In the genomic region with DNA sequence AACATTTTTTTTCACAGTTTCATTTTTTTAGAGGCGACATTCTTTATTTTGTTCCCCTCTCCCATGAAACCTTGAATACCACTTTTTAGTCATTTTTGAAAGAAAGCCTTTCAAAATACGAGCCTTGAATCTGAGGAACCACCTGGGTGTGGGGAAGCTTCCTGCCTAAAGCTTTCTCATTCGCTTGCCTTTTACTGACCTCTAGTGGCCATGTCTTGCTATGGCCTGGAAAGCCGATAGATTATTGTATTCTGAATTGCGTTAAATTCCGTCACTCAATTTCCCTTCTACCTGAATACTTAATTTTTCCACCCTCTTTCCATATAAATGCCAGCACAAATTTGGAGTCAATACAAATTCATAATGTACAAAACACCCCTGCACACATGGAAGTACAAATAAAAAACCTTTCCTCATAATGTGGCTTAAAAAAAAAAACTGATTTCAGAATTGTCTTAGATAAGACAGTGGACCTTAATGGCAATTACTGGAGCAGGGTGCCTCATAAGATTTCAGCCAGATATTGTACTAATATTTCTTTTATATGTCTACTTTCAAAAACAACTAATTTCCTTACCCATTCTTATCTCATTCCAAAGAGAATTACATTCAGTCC, we compare ENCODE assay signal across 8 cellular contexts.
DNase-seq lines count a peak whose midpoint lies in the region; ATAC-seq lines count a peak whose summit lies in the region.

No MANE protein-coding gene starts in this region.

- H2AK5ac ChIP-seq in mesenchymal stem cell (ENCODE audit: low read length, severe bottlenecking): no peak overlapping the region

- no peak overlapping the region for H3K4me3 Mint-ChIP-seq in CD4-positive, CD25-positive, alpha-beta regulatory T cell
- no peak overlapping the region for H3K4me3 Mint-ChIP-seq in effector memory CD8-positive, alpha-beta T cell
- H3K4me3 Mint-ChIP-seq in stimulated activated naive B cell treated with anti-CD40 and anti-IgM and Interleukin-4, amounts not matched to agents 10 μg/mL and 1 μg/mL and 100 μg/mL, for 72 hours: no peak overlapping the region

- peak; percentile 46 to 76 for ATAC-seq in CD4-positive, CD25-positive, alpha-beta regulatory T cell (ENCODE audit: low read depth in 2 of 2)
- peak; percentile 96 for ATAC-seq in GM18873 (IDR thresholded peaks at IDR 0.05; ENCODE audit: low FRiP score, unreplicated experiment)
- peak; percentile 99 for ATAC-seq in HG03066 (IDR thresholded peaks at IDR 0.05; ENCODE audit: low read depth, unreplicated experiment)
- peak; percentile 69 for ATAC-seq in effector memory CD8-positive, alpha-beta T cell (replicated peaks)
- ATAC-seq in stimulated activated naive B cell treated with anti-CD40 and anti-IgM and Interleukin-4, amounts not matched to agents 10 μg/mL and 1 μg/mL and 100 μg/mL, for 72 hours (replicated peaks): peak; percentile 73 to 82

- H2BK15ac ChIP-seq in mesenchymal stem cell (ENCODE audit: low read depth, poor library complexity, severe bottlenecking): no peak overlapping the region

- WGBS in mesenchymal stem cell: 6% methylated on average over 5 of the region's 6 CpGs

- H3K9me3 Mint-ChIP-seq in CD4-positive, CD25-positive, alpha-beta regulatory T cell: no peaks in the 10 kb centered on the region
- no peaks in the 10 kb centered on the region for H3K9me3 Mint-ChIP-seq in effector memory CD8-positive, alpha-beta T cell
- H3K9me3 Mint-ChIP-seq in stimulated activated naive B cell treated with anti-CD40 and anti-IgM and Interleukin-4, amounts not matched to agents 10 μg/mL and 1 μg/mL and 100 μg/mL, for 72 hours: no peaks in the 10 kb centered on the region

- no peak overlapping the region for H3K9ac ChIP-seq in mesenchymal stem cell (ENCODE audit: low read length)

- no peak overlapping the region for H3K27ac ChIP-seq in CD4-positive, CD25-positive, alpha-beta regulatory T cell (ENCODE audit: insufficient read depth, low read length, poor library complexity, severe bottlenecking)
- no peak overlapping the region for H3K27ac ChIP-seq in mesenchymal stem cell (ENCODE audit: low read length, poor library complexity, severe bottlenecking)

- peaks cover 6% of the 10 kb centered on the region for H3K27me3 ChIP-seq in CD4-positive, CD25-positive, alpha-beta regulatory T cell (ENCODE audit: control insufficient read depth, insufficient read depth, low read length)
- no peaks in the 10 kb centered on the region for H3K27me3 ChIP-seq in mesenchymal stem cell (ENCODE audit: control insufficient read depth in 1 of 2, insufficient read depth in 1 of 2, low read length in 2 of 2)

- H3K14ac ChIP-seq in mesenchymal stem cell (ENCODE audit: low read length in 2 of 2): no peak overlapping the region

- no peak overlapping the region for H4K91ac ChIP-seq in mesenchymal stem cell (ENCODE audit: low read length)

- H3K36me3 ChIP-seq in CD4-positive, CD25-positive, alpha-beta regulatory T cell (ENCODE audit: control insufficient read depth, insufficient read depth, low read length): no peaks in the 10 kb centered on the region
- H3K36me3 ChIP-seq in mesenchymal stem cell (ENCODE audit: control insufficient read depth in 1 of 2, insufficient read depth in 2 of 2, low read depth in 1 of 2, low read length in 2 of 2): no peaks in the 10 kb centered on the region

- H4K8ac ChIP-seq in mesenchymal stem cell (ENCODE audit: low read length): no peak overlapping the region

- no peak overlapping the region for H3K18ac ChIP-seq in mesenchymal stem cell (ENCODE audit: low read depth in 1 of 2, low read length in 2 of 2)

- no peaks in the 10 kb centered on the region for H3K4me1 ChIP-seq in CD4-positive, CD25-positive, alpha-beta regulatory T cell (ENCODE audit: control insufficient read depth, insufficient read depth, low read length, poor library complexity, severe bottlenecking)
- no peaks in the 10 kb centered on the region for H3K4me1 ChIP-seq in mesenchymal stem cell (ENCODE audit: control insufficient read depth, insufficient read depth, low read depth, low read length)

- H3K27me3 Mint-ChIP-seq in CD4-positive, CD25-positive, alpha-beta regulatory T cell: peaks cover 5% of the 10 kb centered on the region
- peaks cover 0 to 4% of the 10 kb centered on the region in 2 donors for H3K27me3 Mint-ChIP-seq in effector memory CD8-positive, alpha-beta T cell
- H3K27me3 Mint-ChIP-seq in stimulated activated naive B cell treated with anti-CD40 and anti-IgM and Interleukin-4, amounts not matched to agents 10 μg/mL and 1 μg/mL and 100 μg/mL, for 72 hours: peaks cover 0 to 8% of the 10 kb centered on the region in 2 donors

- no peaks in the 10 kb centered on the region for H3K36me3 Mint-ChIP-seq in CD4-positive, CD25-positive, alpha-beta regulatory T cell
- H3K36me3 Mint-ChIP-seq in effector memory CD8-positive, alpha-beta T cell (ENCODE audit: insufficient read depth): no peaks in the 10 kb centered on the region
- no peaks in the 10 kb centered on the region for H3K36me3 Mint-ChIP-seq in stimulated activated naive B cell treated with anti-CD40 and anti-IgM and Interleukin-4, amounts not matched to agents 10 μg/mL and 1 μg/mL and 100 μg/mL, for 72 hours

- H2BK12ac ChIP-seq in mesenchymal stem cell (ENCODE audit: low read length in 2 of 2): no peak overlapping the region

- H3K4ac ChIP-seq in mesenchymal stem cell (ENCODE audit: low read depth in 1 of 2, low read length in 2 of 2): no peak overlapping the region

- no peaks in the 10 kb centered on the region for H3K79me1 ChIP-seq in mesenchymal stem cell (replicated peaks; ENCODE audit: low read length, poor library complexity, severe bottlenecking)

- H3K23ac ChIP-seq in mesenchymal stem cell (ENCODE audit: low read length in 2 of 2): no peak overlapping the region

- H2AFZ ChIP-seq in mesenchymal stem cell (ENCODE audit: low read depth, low read length): no peak overlapping the region

- no peaks in the 10 kb centered on the region for H3K9me3 ChIP-seq in CD4-positive, CD25-positive, alpha-beta regulatory T cell (ENCODE audit: control insufficient read depth in 2 of 2, low read length in 2 of 2)
- no peaks in the 10 kb centered on the region for H3K9me3 ChIP-seq in mesenchymal stem cell (ENCODE audit: control insufficient read depth, low read length)

- no peak overlapping the region for H2BK120ac ChIP-seq in mesenchymal stem cell (ENCODE audit: low read depth, low read length)

- DNase-seq in CD4-positive, CD25-positive, alpha-beta regulatory T cell: peak in 2 of 3 donors; percentile 35 to 61
- DNase-seq in NCI-H2107 treated with DMSO at 0.1 percent for 48 hours (lab: John Stamatoyannopoulos, UW; ENCODE audit: unreplicated experiment): peak; percentile 24
- peak; percentile 6 for DNase-seq in activated CD4-positive, CD25-positive, alpha-beta regulatory T cell treated with anti-CD3 and anti-CD28 coated beads, Interleukin-2, amount 50 U/mL, for 16 hours (ENCODE audit: low read depth, low spot score)
- DNase-seq in effector memory CD8-positive, alpha-beta T cell: peak; percentile 11 to 25 (median 18)
- peak; percentile 60 for DNase-seq in mesenchymal stem cell
- DNase-seq in stimulated activated naive B cell treated with anti-CD40 and anti-IgM and Interleukin-4, amounts not matched to agents 10 μg/mL and 1 μg/mL and 100 μg/mL, for 72 hours: peak; percentile 21

- H3K27ac Mint-ChIP-seq in CD4-positive, CD25-positive, alpha-beta regulatory T cell: no peak overlapping the region
- H3K27ac Mint-ChIP-seq in effector memory CD8-positive, alpha-beta T cell: no peak overlapping the region
- H3K27ac Mint-ChIP-seq in stimulated activated naive B cell treated with anti-CD40 and anti-IgM and Interleukin-4, amounts not matched to agents 10 μg/mL and 1 μg/mL and 100 μg/mL, for 72 hours: no peak overlapping the region

- no peak overlapping the region for H2BK5ac ChIP-seq in mesenchymal stem cell (ENCODE audit: low read depth, low read length, poor library complexity, severe bottlenecking)

- no peak overlapping the region for H3K4me3 ChIP-seq in CD4-positive, CD25-positive, alpha-beta regulatory T cell (ENCODE audit: low read depth, low read length)
- H3K4me3 ChIP-seq in mesenchymal stem cell (ENCODE audit: insufficient read depth in 1 of 2, low read depth in 1 of 2, low read length in 2 of 2): no peak overlapping the region

- peaks cover 0 to 4% (median 1%) of the 10 kb centered on the region in 4 donors for H3K4me1 Mint-ChIP-seq in CD4-positive, CD25-positive, alpha-beta regulatory T cell
- no peaks in the 10 kb centered on the region for H3K4me1 Mint-ChIP-seq in effector memory CD8-positive, alpha-beta T cell (ENCODE audit: low read depth in 2 of 2)
- peaks cover 0 to 5% of the 10 kb centered on the region in 2 donors for H3K4me1 Mint-ChIP-seq in stimulated activated naive B cell treated with anti-CD40 and anti-IgM and Interleukin-4, amounts not matched to agents 10 μg/mL and 1 μg/mL and 100 μg/mL, for 72 hours

- H3K4me2 ChIP-seq in mesenchymal stem cell (ENCODE audit: low read length, poor library complexity, severe bottlenecking): no peak overlapping the region

Comparison
In these comparisons a context has a peak if more than half of its experiments do, and no peak if none do; other contexts are left out.
1. DNase-seq: peak in every context shown above with its lines; median percentile 60 in mesenchymal stem cell; 48 in CD4-positive, CD25-positive, alpha-beta regulatory T cell; 24 in NCI-H2107 treated with DMSO at 0.1 percent for 48 hours; 21 in stimulated activated naive B cell treated with anti-CD40 and anti-IgM and Interleukin-4, amounts not matched to agents 10 μg/mL and 1 μg/mL and 100 μg/mL, for 72 hours; 18 in effector memory CD8-positive, alpha-beta T cell; 6 in activated CD4-positive, CD25-positive, alpha-beta regulatory T cell treated with anti-CD3 and anti-CD28 coated beads, Interleukin-2, amount 50 U/mL, for 16 hours.